1 cellular context compared by ENCODE assay signal in genomic region chr17:1649844-1650409, GRCh38.
TF ChIP-seq lines count a peak whose summit lies in the region.

TSS of gene RILP (minus strand) at chr17:1649866. CDS start at chr17:1649804, 62 bp downstream.

TF ChIP-seq in K562, 482 proteins besides CTCF, POLR2A, EP300 and RAD21 (continued from another document and continues in another):
- TF ChIP-seq MGA (IDR thresholded peaks at IDR 0.05) (no peak), ZNF41 (CRISPR knock-in tag; conservative IDR thresholded peaks at IDR 0.05) (0 out of 2 replicates have a peak, but pooled peaks have one; percentile 41), RFX7 (CRISPR knock-in tag; IDR thresholded peaks at IDR 0.05) (no peak), MAFG (tag; conservative IDR thresholded peaks at IDR 0.05) (no peak), HDAC3 (IDR thresholded peaks at IDR 0.05; ENCODE audit: borderline replicate concordance, partially characterized antibody) (peak; percentile 73), ZSCAN29 (IDR thresholded peaks at IDR 0.05) (no peak), HDAC1 (IDR thresholded peaks at IDR 0.05) (peak in 1 of 2 experiments; percentile 20; a peak in 1 of 4 replicates), SRSF1 (IDR thresholded peaks at IDR 0.05; ENCODE audit: low read depth, low read length) (no peak), ILK (tag; IDR thresholded peaks at IDR 0.05; ENCODE audit: borderline replicate concordance, low read depth) (no peak), FOXA3 (CRISPR knock-in tag; conservative IDR thresholded peaks at IDR 0.05 in 1 of 2, IDR thresholded peaks at IDR 0.05 in 1 of 2) (peak in 1 of 2 experiments; percentile 36; a peak in 1 of 4 replicates), TBP (optimal IDR thresholded peaks at IDR 0.05; ENCODE audit: low read depth, low read length) (no peak), ZNF57 (CRISPR knock-in tag; IDR thresholded peaks at IDR 0.05) (no peak), FIP1L1 (IDR thresholded peaks at IDR 0.05; ENCODE audit: low read depth, low read length, poor library complexity, severe bottlenecking) (no peak), GTF3C2 (IDR thresholded peaks at IDR 0.05; ENCODE audit: borderline replicate concordance, extremely low read depth, insufficient read length) (no peak), TAF9B (IDR thresholded peaks at IDR 0.05; ENCODE audit: partially characterized antibody) (peak; percentile 62), XRCC5 (IDR thresholded peaks at IDR 0.05; ENCODE audit: low read depth, low read length) (no peak), KDM1A (IDR thresholded peaks at IDR 0.05) (peak; percentile 27 to 31; a peak in 1 of 4 replicates), MIER1 (IDR thresholded peaks at IDR 0.05; ENCODE audit: low read depth) (no peak), UBTF (IDR thresholded peaks at IDR 0.05; ENCODE audit: borderline replicate concordance in 1 of 2, low read depth in 2 of 2, low read length in 2 of 2) (peak in 1 of 2 experiments; percentile 48; a peak in 2 of 4 replicates), NCOA2 (IDR thresholded peaks at IDR 0.05; ENCODE audit: partially characterized antibody in 2 of 2) (no peak), NR2C2 (CRISPR knock-in tag; IDR thresholded peaks at IDR 0.05) (0 out of 2 replicates have a peak, but pooled peaks have one; percentile 22), NR2C2 (tag; IDR thresholded peaks at IDR 0.05) (peak; percentile 79), CREB1 (IDR thresholded peaks at IDR 0.05) (no peak), CREB1 (CRISPR knock-in tag; IDR thresholded peaks at IDR 0.05) (0 out of 2 replicates have a peak, but pooled peaks have one; percentile 50), TAF7 (tag; IDR thresholded peaks at IDR 0.05) (no peak), ZMIZ1 (IDR thresholded peaks at IDR 0.05; ENCODE audit: low read depth in 2 of 2, low read length in 2 of 2) (peak in 1 of 2 experiments; percentile 68; a peak in 2 of 4 replicates), BRF1 (IDR thresholded peaks at IDR 0.05; ENCODE audit: borderline replicate concordance, extremely low read depth, insufficient read length) (no peak), CBX1 (IDR thresholded peaks at IDR 0.05; ENCODE audit: low read depth) (no peak; the same call in 1 of the 2 replicates), JUND (IDR thresholded peaks at IDR 0.05; ENCODE audit: borderline replicate concordance, low read depth, low read length) (peak; percentile 54), JUND (tag; IDR thresholded peaks at IDR 0.05; ENCODE audit: borderline replicate concordance, low read depth, low read length) (peak; percentile 33; the same call in 1 of the 3 replicates), HDAC6 (IDR thresholded peaks at IDR 0.05; ENCODE audit: low read depth, low read length) (no peak), ATF3 (IDR thresholded peaks at IDR 0.05) (no peak), ATF3 (CRISPR knock-in tag; conservative IDR thresholded peaks at IDR 0.05) (no peak), CLOCK (CRISPR knock-in tag; IDR thresholded peaks at IDR 0.05; ENCODE audit: borderline replicate concordance) (no peak), ARID2 (IDR thresholded peaks at IDR 0.05) (no peak), ERF (CRISPR knock-in tag; IDR thresholded peaks at IDR 0.05) (no peak)
